ENCODE assay signal across 1 cellular context in the genomic region with DNA sequence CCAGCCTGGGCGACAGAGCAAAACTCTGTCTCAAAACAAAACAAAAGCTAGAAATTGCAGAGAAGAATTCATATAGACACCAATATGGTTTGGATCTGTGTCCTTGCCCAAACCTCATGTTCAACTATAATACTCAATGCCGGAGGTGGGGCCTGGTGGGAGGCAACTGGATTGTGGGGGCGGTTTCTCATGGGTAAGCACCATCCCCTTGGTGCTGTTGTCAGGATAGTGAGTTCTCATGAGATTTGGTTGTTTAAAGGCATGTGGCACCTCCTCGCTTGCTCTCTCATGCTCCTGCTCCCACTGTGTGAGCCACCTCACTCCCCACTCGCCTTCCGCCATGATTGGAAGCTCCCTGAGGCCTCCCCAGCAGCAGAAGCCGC.
TF ChIP-seq lines count a peak whose summit lies in the region.

No MANE protein-coding gene starts in this region.

TF ChIP-seq in WTC11, 78 proteins besides CTCF, POLR2A, EP300 and RAD21 (continued from another document):
- TF ChIP-seq, protein P1, sequence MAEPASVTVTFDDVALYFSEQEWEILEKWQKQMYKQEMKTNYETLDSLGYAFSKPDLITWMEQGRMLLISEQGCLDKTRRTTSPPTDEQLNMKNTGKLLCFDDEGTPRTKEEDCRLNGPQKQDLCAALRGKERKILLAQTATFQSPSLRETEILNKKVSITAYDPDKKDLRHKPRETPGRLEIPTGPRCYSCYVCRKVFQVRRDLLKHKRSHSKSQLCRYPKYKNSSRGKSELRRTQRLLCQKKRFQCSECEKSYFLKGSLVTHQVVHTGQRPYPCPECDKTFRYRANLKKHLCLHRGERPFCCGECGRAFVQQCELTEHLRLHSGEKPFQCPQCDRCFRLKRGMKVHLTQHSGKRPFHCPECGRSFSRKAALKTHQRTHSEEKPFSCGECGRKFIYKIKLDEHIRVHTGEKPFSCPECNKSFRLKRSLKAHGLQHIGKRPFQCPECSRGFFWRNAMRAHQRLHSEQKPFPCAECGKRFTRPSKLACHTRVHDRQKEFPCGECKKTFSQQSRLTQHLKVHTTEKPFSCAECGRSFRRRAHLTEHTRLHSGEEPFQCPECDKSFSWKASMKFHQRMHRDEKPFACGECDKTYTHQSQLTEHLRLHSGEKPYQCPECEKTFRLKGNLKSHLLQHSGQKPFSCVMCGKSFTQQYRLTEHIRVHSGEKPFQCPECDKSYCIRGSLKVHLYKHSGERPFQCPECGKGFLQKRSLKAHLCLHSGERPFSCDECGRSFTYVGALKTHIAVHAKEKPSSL (CRISPR knock-in tag; conservative IDR thresholded peaks at IDR 0.05) = no peak
- TF ChIP-seq, protein P2, sequence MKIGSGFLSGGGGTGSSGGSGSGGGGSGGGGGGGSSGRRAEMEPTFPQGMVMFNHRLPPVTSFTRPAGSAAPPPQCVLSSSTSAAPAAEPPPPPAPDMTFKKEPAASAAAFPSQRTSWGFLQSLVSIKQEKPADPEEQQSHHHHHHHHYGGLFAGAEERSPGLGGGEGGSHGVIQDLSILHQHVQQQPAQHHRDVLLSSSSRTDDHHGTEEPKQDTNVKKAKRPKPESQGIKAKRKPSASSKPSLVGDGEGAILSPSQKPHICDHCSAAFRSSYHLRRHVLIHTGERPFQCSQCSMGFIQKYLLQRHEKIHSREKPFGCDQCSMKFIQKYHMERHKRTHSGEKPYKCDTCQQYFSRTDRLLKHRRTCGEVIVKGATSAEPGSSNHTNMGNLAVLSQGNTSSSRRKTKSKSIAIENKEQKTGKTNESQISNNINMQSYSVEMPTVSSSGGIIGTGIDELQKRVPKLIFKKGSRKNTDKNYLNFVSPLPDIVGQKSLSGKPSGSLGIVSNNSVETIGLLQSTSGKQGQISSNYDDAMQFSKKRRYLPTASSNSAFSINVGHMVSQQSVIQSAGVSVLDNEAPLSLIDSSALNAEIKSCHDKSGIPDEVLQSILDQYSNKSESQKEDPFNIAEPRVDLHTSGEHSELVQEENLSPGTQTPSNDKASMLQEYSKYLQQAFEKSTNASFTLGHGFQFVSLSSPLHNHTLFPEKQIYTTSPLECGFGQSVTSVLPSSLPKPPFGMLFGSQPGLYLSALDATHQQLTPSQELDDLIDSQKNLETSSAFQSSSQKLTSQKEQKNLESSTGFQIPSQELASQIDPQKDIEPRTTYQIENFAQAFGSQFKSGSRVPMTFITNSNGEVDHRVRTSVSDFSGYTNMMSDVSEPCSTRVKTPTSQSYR (CRISPR knock-in tag; IDR thresholded peaks at IDR 0.05) = no peak
- no peak for TF ChIP-seq NR2C2 (CRISPR knock-in tag; IDR thresholded peaks at IDR 0.05)
- TF ChIP-seq, protein P3, sequence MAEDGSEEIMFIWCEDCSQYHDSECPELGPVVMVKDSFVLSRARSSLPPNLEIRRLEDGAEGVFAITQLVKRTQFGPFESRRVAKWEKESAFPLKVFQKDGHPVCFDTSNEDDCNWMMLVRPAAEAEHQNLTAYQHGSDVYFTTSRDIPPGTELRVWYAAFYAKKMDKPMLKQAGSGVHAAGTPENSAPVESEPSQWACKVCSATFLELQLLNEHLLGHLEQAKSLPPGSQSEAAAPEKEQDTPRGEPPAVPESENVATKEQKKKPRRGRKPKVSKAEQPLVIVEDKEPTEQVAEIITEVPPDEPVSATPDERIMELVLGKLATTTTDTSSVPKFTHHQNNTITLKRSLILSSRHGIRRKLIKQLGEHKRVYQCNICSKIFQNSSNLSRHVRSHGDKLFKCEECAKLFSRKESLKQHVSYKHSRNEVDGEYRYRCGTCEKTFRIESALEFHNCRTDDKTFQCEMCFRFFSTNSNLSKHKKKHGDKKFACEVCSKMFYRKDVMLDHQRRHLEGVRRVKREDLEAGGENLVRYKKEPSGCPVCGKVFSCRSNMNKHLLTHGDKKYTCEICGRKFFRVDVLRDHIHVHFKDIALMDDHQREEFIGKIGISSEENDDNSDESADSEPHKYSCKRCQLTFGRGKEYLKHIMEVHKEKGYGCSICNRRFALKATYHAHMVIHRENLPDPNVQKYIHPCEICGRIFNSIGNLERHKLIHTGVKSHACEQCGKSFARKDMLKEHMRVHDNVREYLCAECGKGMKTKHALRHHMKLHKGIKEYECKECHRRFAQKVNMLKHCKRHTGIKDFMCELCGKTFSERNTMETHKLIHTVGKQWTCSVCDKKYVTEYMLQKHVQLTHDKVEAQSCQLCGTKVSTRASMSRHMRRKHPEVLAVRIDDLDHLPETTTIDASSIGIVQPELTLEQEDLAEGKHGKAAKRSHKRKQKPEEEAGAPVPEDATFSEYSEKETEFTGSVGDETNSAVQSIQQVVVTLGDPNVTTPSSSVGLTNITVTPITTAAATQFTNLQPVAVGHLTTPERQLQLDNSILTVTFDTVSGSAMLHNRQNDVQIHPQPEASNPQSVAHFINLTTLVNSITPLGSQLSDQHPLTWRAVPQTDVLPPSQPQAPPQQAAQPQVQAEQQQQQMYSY (CRISPR knock-in tag; IDR thresholded peaks at IDR 0.05) = no peak
- TF ChIP-seq TP53 (CRISPR knock-in tag; IDR thresholded peaks at IDR 0.05) = no peak
- TF ChIP-seq, protein P4, sequence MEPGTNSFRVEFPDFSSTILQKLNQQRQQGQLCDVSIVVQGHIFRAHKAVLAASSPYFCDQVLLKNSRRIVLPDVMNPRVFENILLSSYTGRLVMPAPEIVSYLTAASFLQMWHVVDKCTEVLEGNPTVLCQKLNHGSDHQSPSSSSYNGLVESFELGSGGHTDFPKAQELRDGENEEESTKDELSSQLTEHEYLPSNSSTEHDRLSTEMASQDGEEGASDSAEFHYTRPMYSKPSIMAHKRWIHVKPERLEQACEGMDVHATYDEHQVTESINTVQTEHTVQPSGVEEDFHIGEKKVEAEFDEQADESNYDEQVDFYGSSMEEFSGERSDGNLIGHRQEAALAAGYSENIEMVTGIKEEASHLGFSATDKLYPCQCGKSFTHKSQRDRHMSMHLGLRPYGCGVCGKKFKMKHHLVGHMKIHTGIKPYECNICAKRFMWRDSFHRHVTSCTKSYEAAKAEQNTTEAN (CRISPR knock-in tag; IDR thresholded peaks at IDR 0.05) = no peak
- TF ChIP-seq, protein P5, sequence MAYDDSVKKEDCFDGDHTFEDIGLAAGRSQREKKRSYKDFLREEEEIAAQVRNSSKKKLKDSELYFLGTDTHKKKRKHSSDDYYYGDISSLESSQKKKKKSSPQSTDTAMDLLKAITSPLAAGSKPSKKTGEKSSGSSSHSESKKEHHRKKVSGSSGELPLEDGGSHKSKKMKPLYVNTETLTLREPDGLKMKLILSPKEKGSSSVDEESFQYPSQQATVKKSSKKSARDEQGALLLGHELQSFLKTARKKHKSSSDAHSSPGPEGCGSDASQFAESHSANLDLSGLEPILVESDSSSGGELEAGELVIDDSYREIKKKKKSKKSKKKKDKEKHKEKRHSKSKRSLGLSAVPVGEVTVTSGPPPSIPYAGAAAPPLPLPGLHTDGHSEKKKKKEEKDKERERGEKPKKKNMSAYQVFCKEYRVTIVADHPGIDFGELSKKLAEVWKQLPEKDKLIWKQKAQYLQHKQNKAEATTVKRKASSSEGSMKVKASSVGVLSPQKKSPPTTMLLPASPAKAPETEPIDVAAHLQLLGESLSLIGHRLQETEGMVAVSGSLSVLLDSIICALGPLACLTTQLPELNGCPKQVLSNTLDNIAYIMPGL (CRISPR knock-in tag; IDR thresholded peaks at IDR 0.05) = no peak
- TF ChIP-seq NFE2L1 (CRISPR knock-in tag; IDR thresholded peaks at IDR 0.05) = no peak
- no peak for TF ChIP-seq SMAD3 (CRISPR knock-in tag; IDR thresholded peaks at IDR 0.05; ENCODE audit: borderline replicate concordance)
- no peak for TF ChIP-seq PRRX2 (CRISPR knock-in tag; IDR thresholded peaks at IDR 0.05)
- no peak for TF ChIP-seq GTF2I (CRISPR knock-in tag; conservative IDR thresholded peaks at IDR 0.05)
- TF ChIP-seq EMX1 (CRISPR knock-in tag; IDR thresholded peaks at IDR 0.05) = no peak
TF ChIP-seq in WTC11: peak in this region for 0.
